ENCODE assay signal across 27 cellular contexts in the genomic region with DNA sequence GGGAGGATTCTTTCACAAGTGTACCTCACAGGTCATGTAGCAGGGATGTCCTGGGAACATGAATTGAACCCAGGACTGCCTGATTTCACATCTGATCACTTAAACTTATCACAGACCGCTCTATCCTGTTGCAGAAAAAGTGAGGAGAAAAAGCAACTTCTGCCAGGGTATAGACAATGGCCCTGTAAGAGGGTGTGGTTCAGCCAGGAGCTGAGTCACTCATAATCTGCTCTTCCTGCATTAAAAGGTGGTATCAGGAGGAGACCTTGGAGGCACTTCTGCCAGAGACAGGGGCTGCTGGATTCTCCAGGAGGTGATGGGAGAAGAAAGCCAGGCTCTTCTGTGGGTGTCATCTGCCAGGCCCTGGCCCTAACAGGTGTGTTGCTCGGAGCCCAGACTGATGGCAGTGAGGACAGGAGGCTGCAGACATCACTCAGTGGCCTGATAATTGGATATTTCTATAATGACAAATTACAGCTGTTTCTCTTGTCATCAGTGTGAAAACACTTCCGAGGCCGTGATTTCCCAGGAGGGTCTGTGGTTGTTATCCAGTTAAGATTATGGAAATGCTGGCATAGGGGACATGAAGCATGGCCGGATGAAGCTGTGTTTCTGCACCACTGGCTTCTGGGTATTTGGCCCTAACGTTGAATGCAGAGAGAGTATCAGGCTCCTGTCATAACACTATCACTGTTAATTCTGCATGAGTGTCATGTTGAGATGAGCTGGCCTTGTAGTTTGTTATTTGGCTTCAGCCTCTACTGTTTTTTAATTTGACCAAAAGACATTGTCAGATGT.
DNase-seq lines count a peak whose midpoint lies in the region; ATAC-seq and TF ChIP-seq lines count a peak whose summit lies in the region.
"Had no signal": no experiment of that assay in that cellular context is flagged by ENCODE, and none has a peak within 500 bp of the region (broad histone marks: within the 10 kb centered on the region; RNA-seq: fewer than 3 reads in every experiment).

No MANE protein-coding gene starts in this region.

- TF ChIP-seq CTCF in mammary epithelial cell (conservative IDR thresholded peaks at IDR 0.05 in 1 of 2, IDR thresholded peaks at IDR 0.05 in 1 of 2; ENCODE audit: extremely low read depth in 1 of 2, insufficient read depth in 1 of 2, low read depth in 1 of 2, low read length in 2 of 2) = no peak
- TF ChIP-seq CTCF in WERI-Rb-1 (IDR thresholded peaks at IDR 0.05; ENCODE audit: low read depth, low read length) = no peak

- no peak overlapping the region for H3K4me3 ChIP-seq in mammary epithelial cell (replicated peaks in 1 of 3; ENCODE audit: insufficient read depth in 1 of 3, low read depth in 2 of 3, low read length in 3 of 3)
- H3K4me3 ChIP-seq in WERI-Rb-1 (ENCODE audit: low read depth, low read length) = no peak overlapping the region
- H3K4me3 ChIP-seq: body of pancreas, coronary artery, Peyer's patch, SK-N-MC, vagina had no signal

- peaks cover 14% of the 10 kb centered on the region for H3K9me3 Mint-ChIP-seq in memory B cell
- H3K9me3 Mint-ChIP-seq: activated T-helper 17 cell treated with anti-CD3 and anti-CD28 coated beads, Interleukin-2, amount 50 U/mL, for 72 hours; HFFc6; T-helper 2 cell treated with Interferon-gamma antibody and Interleukin-4, amounts not matched to agents 5 μg/mL and 100 μg/mL, for 36 hours had no signal

- CTCF ChIA-PET in mammary epithelial cell (lab: Charles Lee; ENCODE audit: low non-redundant PET) = no interaction called here

- no peaks in the 10 kb centered on the region for H3K79me2 ChIP-seq in mammary epithelial cell (ENCODE audit: insufficient read depth, low read length)

- H3K27me3 ChIP-seq in mammary epithelial cell (ENCODE audit: insufficient read depth, low read length) (no peaks in the 10 kb centered on the region), WERI-Rb-1 (ENCODE audit: insufficient read depth, low read depth, severe bottlenecking) (no peaks in the 10 kb centered on the region)
- H3K27me3 ChIP-seq: body of pancreas, Peyer's patch, vagina had no signal

- H3K9me3 ChIP-seq in mammary epithelial cell (replicated peaks; ENCODE audit: insufficient read depth, low read length) = no peaks in the 10 kb centered on the region
- H3K9me3 ChIP-seq in WERI-Rb-1 (ENCODE audit: severe bottlenecking) = no peaks in the 10 kb centered on the region
- H3K9me3 ChIP-seq: body of pancreas, Peyer's patch, vagina had no signal

- intact Hi-C loops in mammary epithelial cell (cut with micrococcal nuclease) = no loop called here

- H3K27ac ChIP-seq in mammary epithelial cell (ENCODE audit: insufficient read depth, low read depth, low read length) (no peak overlapping the region), WERI-Rb-1 (no peak overlapping the region)
- H3K27ac ChIP-seq: body of pancreas, coronary artery, Peyer's patch, SK-N-MC, vagina had no signal

- H3K4me3 Mint-ChIP-seq in memory B cell = peak overlapping the region; percentile 18
- H3K4me3 Mint-ChIP-seq: activated CD4-positive, alpha-beta T cell treated with anti-CD3 and anti-CD28 coated beads for 36 hours; activated CD8-positive, alpha-beta memory T cell treated with anti-CD3 and anti-CD28 coated beads, Interleukin-2, amount 10 ng/mL, durations not matched to agents 7 days and 5 days; activated T-helper 17 cell treated with anti-CD3 and anti-CD28 coated beads, Interleukin-2, amount 50 U/mL, for 72 hours; HFFc6; nephron progenitor cell; T-helper 2 cell treated with Interferon-gamma antibody and Interleukin-4, amounts not matched to agents 5 μg/mL and 100 μg/mL, for 36 hours had no signal

- DNase-seq in NCI-H2171 treated with DMSO at 0.1 percent for 48 hours (lab: John Stamatoyannopoulos, UW) = peak; percentile 2
- no peak for DNase-seq in NCI-H2171 (lab: John Stamatoyannopoulos, UW)
- DNase-seq in NCI-H69 (lab: John Stamatoyannopoulos, UW) = peak; percentile 39
- DNase-seq in mammary epithelial cell = peak; percentile 32
- no peak for DNase-seq in memory B cell (ENCODE audit: low spot score in 2 of 2)
- no peak for DNase-seq in NCI-H774 (lab: John Stamatoyannopoulos, UW)
- DNase-seq in WERI-Rb-1 = no peak
- DNase-seq: activated CD4-positive, alpha-beta T cell treated with anti-CD3 and anti-CD28 coated beads for 36 hours; activated CD8-positive, alpha-beta memory T cell treated with anti-CD3 and anti-CD28 coated beads, Interleukin-2, amount 10 ng/mL, durations not matched to agents 7 days and 5 days; body of pancreas; DMS79 treated with DMSO at 0.1 percent for 48 hours; HFFc6; hypothalamus; KG1; kidney; NCI-H1092; NCI-H748 treated with DMSO at 0.1 percent for 48 hours; nephron progenitor cell; Peyer's patch; small intestine; stimulated activated CD4-positive, alpha-beta T cell treated with anti-CD3 and anti-CD28 coated beads, Interleukin-2, amount 100 ng/mL, for 48 hours had no signal

- H3K9ac ChIP-seq in mammary epithelial cell (ENCODE audit: insufficient read depth, low read length) = no peak overlapping the region

- peaks cover 6% of the 10 kb centered on the region for H3K36me3 Mint-ChIP-seq in memory B cell
- H3K36me3 Mint-ChIP-seq: activated CD8-positive, alpha-beta memory T cell treated with anti-CD3 and anti-CD28 coated beads, Interleukin-2, amount 10 ng/mL, durations not matched to agents 7 days and 5 days had no signal

- H3K4me2 ChIP-seq in mammary epithelial cell (ENCODE audit: insufficient read depth, low read depth, low read length) = no peak overlapping the region

- WGBS in mammary epithelial cell (ENCODE audit: low coverage, missing lambda C conversion rate) = 91% methylated on average over 6 of the region's 6 CpGs

- peaks cover 9% of the 10 kb centered on the region for H3K4me1 ChIP-seq in mammary epithelial cell (ENCODE audit: insufficient read depth, low read length)
- H3K4me1 ChIP-seq: body of pancreas, Peyer's patch, vagina had no signal

- no peak for ATAC-seq in memory B cell (ENCODE audit: low read depth)
- no peak for ATAC-seq in HG02970 (IDR thresholded peaks at IDR 0.05; ENCODE audit: low FRiP score, unreplicated experiment)
- ATAC-seq: activated CD4-positive, alpha-beta T cell treated with anti-CD3 and anti-CD28 coated beads for 36 hours; activated CD8-positive, alpha-beta memory T cell treated with anti-CD3 and anti-CD28 coated beads, Interleukin-2, amount 10 ng/mL, durations not matched to agents 7 days and 5 days; activated T-helper 17 cell treated with anti-CD3 and anti-CD28 coated beads, Interleukin-2, amount 50 U/mL, for 72 hours; body of pancreas had no signal

- H3K4me1 Mint-ChIP-seq in memory B cell = peaks cover 32% of the 10 kb centered on the region
- H3K4me1 Mint-ChIP-seq: activated CD4-positive, alpha-beta T cell treated with anti-CD3 and anti-CD28 coated beads for 36 hours; activated CD8-positive, alpha-beta memory T cell treated with anti-CD3 and anti-CD28 coated beads, Interleukin-2, amount 10 ng/mL, durations not matched to agents 7 days and 5 days; activated T-helper 17 cell treated with anti-CD3 and anti-CD28 coated beads, Interleukin-2, amount 50 U/mL, for 72 hours had no signal

- no TSS peak for BruUV-seq in mammary epithelial cell (replicated peaks; lab: Mats Ljungman, UMichigan)

- H3K27me3 Mint-ChIP-seq in memory B cell = no peaks in the 10 kb centered on the region
- H3K27me3 Mint-ChIP-seq: activated CD4-positive, alpha-beta T cell treated with anti-CD3 and anti-CD28 coated beads for 36 hours had no signal

- in situ Hi-C loops in mammary epithelial cell (cut with MboI; ENCODE audit: low sequenced_read_pairs in 2 of 2) = no loop called here

- H3K27ac Mint-ChIP-seq in memory B cell = no peak overlapping the region
- H3K27ac Mint-ChIP-seq: activated CD4-positive, alpha-beta T cell treated with anti-CD3 and anti-CD28 coated beads for 36 hours; activated CD8-positive, alpha-beta memory T cell treated with anti-CD3 and anti-CD28 coated beads, Interleukin-2, amount 10 ng/mL, durations not matched to agents 7 days and 5 days; activated T-helper 17 cell treated with anti-CD3 and anti-CD28 coated beads, Interleukin-2, amount 50 U/mL, for 72 hours; HFFc6; nephron progenitor cell; T-helper 2 cell treated with Interferon-gamma antibody and Interleukin-4, amounts not matched to agents 5 μg/mL and 100 μg/mL, for 36 hours had no signal

- H3K36me3 ChIP-seq in mammary epithelial cell (ENCODE audit: insufficient read depth, low read length) (no peaks in the 10 kb centered on the region), WERI-Rb-1 (no peaks in the 10 kb centered on the region)
- H3K36me3 ChIP-seq: Peyer's patch, vagina had no signal

- H2AFZ ChIP-seq in mammary epithelial cell (ENCODE audit: low read depth, low read length) = peak overlapping the region; percentile 46

- no peaks in the 10 kb centered on the region for H4K20me1 ChIP-seq in mammary epithelial cell (ENCODE audit: insufficient read depth, low read length)

- dilution Hi-C loops in mammary epithelial cell (cut with HindIII; ENCODE audit: low sequenced_read_pairs) = no loop called here

Comparison
In these comparisons a context has a peak if more than half of its experiments do, and no peak if none do; other contexts are left out.
1. DNase-seq: peak in NCI-H2171 treated with DMSO at 0.1 percent for 48 hours (single experiment), NCI-H69 (single experiment) and mammary epithelial cell (single experiment); none in NCI-H2171 (single experiment), memory B cell (0 of 2), NCI-H774 (single experiment) and WERI-Rb-1 (single experiment).